Comparison of ENCODE assay signal across 21 cellular contexts in the genomic region with DNA sequence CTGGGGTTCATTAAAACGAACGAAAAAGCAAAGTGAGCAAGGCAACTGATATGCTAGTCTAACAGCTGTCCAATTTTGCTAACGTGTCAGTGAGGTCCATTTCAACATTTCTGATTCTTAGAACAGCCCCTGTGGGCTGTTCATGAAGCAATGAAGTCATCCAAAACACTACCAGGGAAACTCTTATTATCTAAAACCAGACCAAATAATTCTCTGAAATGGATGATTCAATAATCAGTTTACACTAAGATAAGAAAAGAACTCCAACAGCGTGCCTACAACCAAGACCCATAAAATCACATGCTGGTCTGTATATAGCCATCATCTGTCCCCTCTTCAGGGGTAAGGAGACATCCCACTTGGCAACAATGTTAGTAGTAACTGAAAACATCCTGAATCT.
A peak's percentile ranks its signal among the peaks of the same experiment; 100 is the strongest.
DNase-seq lines count a peak whose midpoint lies in the region; ATAC-seq and TF ChIP-seq lines count a peak whose summit lies in the region.
"Had no signal": no experiment of that assay in that cellular context is flagged by ENCODE, and none has a peak within 500 bp of the region (broad histone marks: within the 10 kb centered on the region; RNA-seq: fewer than 3 reads in every experiment).

No MANE protein-coding gene starts in this region.

- TF ChIP-seq CTCF in esophagus squamous epithelium (IDR thresholded peaks at IDR 0.05) (no peak), left lung (IDR thresholded peaks at IDR 0.05) (no peak)

- no peak overlapping the region for H3K4me3 Mint-ChIP-seq in activated CD4-positive, alpha-beta memory T cell treated with anti-CD3 and anti-CD28 coated beads, Interleukin-2, amount 10 ng/mL, durations not matched to agents 7 days and 5 days
- no peak overlapping the region for H3K4me3 Mint-ChIP-seq in activated CD4-positive, alpha-beta memory T cell treated with anti-CD3 and anti-CD28 coated beads for 36 hours
- H3K4me3 Mint-ChIP-seq: activated naive CD8-positive, alpha-beta T cell treated with anti-CD3 and anti-CD28 coated beads, Interleukin-2, amount 10 ng/mL, durations not matched to agents 7 days and 5 days; CD14-positive monocyte; effector memory CD8-positive, alpha-beta T cell; IgD-negative memory B cell; naive B cell; type B pancreatic cell had no signal

- H3K4me3 ChIP-seq in esophagus squamous epithelium (no peak overlapping the region), left lung (no peak overlapping the region), stomach smooth muscle (ENCODE audit: low read length in 2 of 2) (no peak overlapping the region)

- H3K9me3 ChIP-seq in esophagus squamous epithelium = no peaks in the 10 kb centered on the region
- no peaks in the 10 kb centered on the region for H3K9me3 ChIP-seq in left lung
- no peaks in the 10 kb centered on the region for H3K9me3 ChIP-seq in stomach smooth muscle (ENCODE audit: control insufficient read depth in 2 of 2, low read length in 2 of 2)

- intact Hi-C loops in activated CD4-positive, alpha-beta memory T cell treated with anti-CD3 and anti-CD28 coated beads for 36 hours (cut with micrococcal nuclease) = no loop called here
- intact Hi-C loops in esophagus squamous epithelium (cut with DNase I) = no loop called here
- intact Hi-C loops in left lung (cut with DNase I) = no loop called here

- H3K27ac ChIP-seq in esophagus squamous epithelium (peak overlapping the region in 3 of 4 donors; percentile 63 to 80 (median 79)), left lung (peak overlapping the region in 1 of 2 donors; percentile 8), stomach smooth muscle (ENCODE audit: low read length) (peak overlapping the region; percentile 3)
- H3K27ac ChIP-seq: foreskin keratinocyte had no signal

- peak overlapping the region; percentile 44 for H3K27ac Mint-ChIP-seq in activated CD4-positive, alpha-beta memory T cell treated with anti-CD3 and anti-CD28 coated beads, Interleukin-2, amount 10 ng/mL, durations not matched to agents 7 days and 5 days
- H3K27ac Mint-ChIP-seq in activated CD4-positive, alpha-beta memory T cell treated with anti-CD3 and anti-CD28 coated beads for 36 hours = no peak overlapping the region
- H3K27ac Mint-ChIP-seq: activated naive CD8-positive, alpha-beta T cell treated with anti-CD3 and anti-CD28 coated beads, Interleukin-2, amount 10 ng/mL, durations not matched to agents 7 days and 5 days; CD14-positive monocyte; IgD-negative memory B cell; naive B cell; type B pancreatic cell had no signal

- peaks cover 38% of the 10 kb centered on the region for H3K4me1 Mint-ChIP-seq in activated CD4-positive, alpha-beta memory T cell treated with anti-CD3 and anti-CD28 coated beads, Interleukin-2, amount 10 ng/mL, durations not matched to agents 7 days and 5 days
- peaks cover 20% of the 10 kb centered on the region for H3K4me1 Mint-ChIP-seq in activated CD4-positive, alpha-beta memory T cell treated with anti-CD3 and anti-CD28 coated beads for 36 hours (ENCODE audit: low read depth)
- H3K4me1 Mint-ChIP-seq: activated naive CD8-positive, alpha-beta T cell treated with anti-CD3 and anti-CD28 coated beads, Interleukin-2, amount 10 ng/mL, durations not matched to agents 7 days and 5 days; CD14-positive monocyte; IgD-negative memory B cell; naive B cell had no signal

- H3K36me3 Mint-ChIP-seq in activated CD4-positive, alpha-beta memory T cell treated with anti-CD3 and anti-CD28 coated beads, Interleukin-2, amount 10 ng/mL, durations not matched to agents 7 days and 5 days (ENCODE audit: low read depth) = peaks cover 48% of the 10 kb centered on the region
- peaks cover 6% of the 10 kb centered on the region for H3K36me3 Mint-ChIP-seq in activated CD4-positive, alpha-beta memory T cell treated with anti-CD3 and anti-CD28 coated beads for 36 hours
- H3K36me3 Mint-ChIP-seq: CD14-positive monocyte, IgD-negative memory B cell, naive B cell had no signal

- POLR2A ChIA-PET in activated CD4-positive, alpha-beta memory T cell treated with anti-CD3 and anti-CD28 coated beads, Interleukin-2, amount 10 ng/mL, durations not matched to agents 7 days and 5 days (lab: Charles Lee) = interaction anchor here (1.0 to 1.3 kb wide), 3 partner anchors 9 to 261 kb away, joined by 3 to 5 read pairs (median 3); no protein-coding TSS in a partner anchor
- POLR2A ChIA-PET in activated CD4-positive, alpha-beta memory T cell treated with anti-CD3 and anti-CD28 coated beads for 36 hours (lab: Charles Lee) = interaction anchor here (0.6 kb wide), 1 partner anchor 79 kb away, joined by 4 read pairs; no protein-coding TSS in a partner anchor

- no peaks in the 10 kb centered on the region for H3K36me3 ChIP-seq in esophagus squamous epithelium
- H3K36me3 ChIP-seq in left lung = no peaks in the 10 kb centered on the region
- peaks cover 3 to 4% of the 10 kb centered on the region in 2 donors for H3K36me3 ChIP-seq in stomach smooth muscle (ENCODE audit: control insufficient read depth in 2 of 2, insufficient read depth in 2 of 2, low read length in 2 of 2)

- WGBS in esophagus squamous epithelium, 2 donors = 70% methylated on average over 4 of the region's 4 CpGs

- H3K27me3 Mint-ChIP-seq in activated CD4-positive, alpha-beta memory T cell treated with anti-CD3 and anti-CD28 coated beads, Interleukin-2, amount 10 ng/mL, durations not matched to agents 7 days and 5 days = no peaks in the 10 kb centered on the region
- peaks cover 1% of the 10 kb centered on the region for H3K27me3 Mint-ChIP-seq in activated CD4-positive, alpha-beta memory T cell treated with anti-CD3 and anti-CD28 coated beads for 36 hours
- H3K27me3 Mint-ChIP-seq: effector memory CD8-positive, alpha-beta T cell; naive B cell; type B pancreatic cell had no signal

- peak; percentile 33 for ATAC-seq in left lung
- no peak for ATAC-seq in HG03039 (IDR thresholded peaks at IDR 0.05; ENCODE audit: unreplicated experiment)
- ATAC-seq in GM21360 (IDR thresholded peaks at IDR 0.05; ENCODE audit: unreplicated experiment) = no peak
- ATAC-seq: effector memory CD8-positive, alpha-beta T cell; foreskin keratinocyte; PC-3 had no signal

- no peak for TF ChIP-seq POLR2A in esophagus squamous epithelium (IDR thresholded peaks at IDR 0.05)

- H3K4me1 ChIP-seq in esophagus squamous epithelium (peaks cover 17 to 70% (median 19%) of the 10 kb centered on the region in 3 donors), left lung (peaks cover 0 to 4% of the 10 kb centered on the region in 2 donors), stomach smooth muscle (ENCODE audit: control insufficient read depth, insufficient read depth, low read length) (peaks cover 35% of the 10 kb centered on the region)
- H3K4me1 ChIP-seq: foreskin keratinocyte had no signal

- H3K27me3 ChIP-seq in esophagus squamous epithelium (no peaks in the 10 kb centered on the region), left lung (no peaks in the 10 kb centered on the region), stomach smooth muscle (ENCODE audit: control insufficient read depth in 1 of 2, insufficient read depth in 2 of 2, low read length in 2 of 2) (no peaks in the 10 kb centered on the region)
- H3K27me3 ChIP-seq: foreskin keratinocyte had no signal

- DNase-seq in activated CD4-positive, alpha-beta memory T cell treated with anti-CD3 and anti-CD28 coated beads, Interleukin-2, amount 10 ng/mL, durations not matched to agents 7 days and 5 days = no peak
- DNase-seq in activated CD4-positive, alpha-beta memory T cell treated with anti-CD3 and anti-CD28 coated beads for 36 hours = no peak
- DNase-seq in esophagus squamous epithelium (lab: John Stamatoyannopoulos, UW) = no peak
- no peak for DNase-seq in left lung
- DNase-seq in hippocampal formation (lab: John Stamatoyannopoulos, UW) = no peak
- DNase-seq: activated naive CD8-positive, alpha-beta T cell treated with anti-CD3 and anti-CD28 coated beads, Interleukin-2, amount 10 ng/mL, durations not matched to agents 7 days and 5 days; central memory CD4-positive, alpha-beta T cell; DMS153; effector memory CD8-positive, alpha-beta T cell; foreskin keratinocyte; naive B cell; NCI-H2029; NCI-H510A; PC-3; posterior cingulate gyrus had no signal

- no peak overlapping the region for H3K9ac ChIP-seq in stomach smooth muscle (ENCODE audit: low read length in 2 of 2)

- H3K9me3 Mint-ChIP-seq in activated CD4-positive, alpha-beta memory T cell treated with anti-CD3 and anti-CD28 coated beads, Interleukin-2, amount 10 ng/mL, durations not matched to agents 7 days and 5 days = no peaks in the 10 kb centered on the region
- no peaks in the 10 kb centered on the region for H3K9me3 Mint-ChIP-seq in activated CD4-positive, alpha-beta memory T cell treated with anti-CD3 and anti-CD28 coated beads for 36 hours
- H3K9me3 Mint-ChIP-seq: activated naive CD8-positive, alpha-beta T cell treated with anti-CD3 and anti-CD28 coated beads, Interleukin-2, amount 10 ng/mL, durations not matched to agents 7 days and 5 days; effector memory CD8-positive, alpha-beta T cell; IgD-negative memory B cell; naive B cell; type B pancreatic cell had no signal

- CTCF ChIA-PET in activated CD4-positive, alpha-beta memory T cell treated with anti-CD3 and anti-CD28 coated beads, Interleukin-2, amount 10 ng/mL, durations not matched to agents 7 days and 5 days (lab: Charles Lee) = no interaction called here
- CTCF ChIA-PET in activated CD4-positive, alpha-beta memory T cell treated with anti-CD3 and anti-CD28 coated beads for 36 hours (lab: Charles Lee) = no interaction called here
